20 cellular contexts compared by ENCODE assay signal in genomic region chr4:41594439-41594838, GRCh38. TPM values are rescaled to one million over a fixed set of nuclear protein-coding genes. Genes with fewer than 3 reads are reported as not detected.
A peak's percentile ranks its signal among the peaks of the same experiment; 100 is the strongest.
DNase-seq lines count a peak whose midpoint lies in the region; ATAC-seq and TF ChIP-seq lines count a peak whose summit lies in the region.
"Had no signal": no experiment of that assay in that cellular context is flagged by ENCODE, and none has a peak within 500 bp of the region (broad histone marks: within the 10 kb centered on the region; RNA-seq: fewer than 3 reads in every experiment).

No MANE protein-coding gene starts in this region.

- H3K18ac ChIP-seq in H9 (ENCODE audit: insufficient read length, low read depth, low read length) = no peak overlapping the region

- no peak overlapping the region for H3K56ac ChIP-seq in H9 (ENCODE audit: insufficient read length, low read depth, low read length)

- H4K91ac ChIP-seq in H9 (ENCODE audit: insufficient read length, low read depth, low read length) = no peak overlapping the region

- DNase-seq in EH (ENCODE audit: low read depth) (peak; percentile 52), anterior cingulate cortex (lab: John Stamatoyannopoulos, UW) (peak in 49 of 58 donors; percentile 8 to 85 (median 48)), right cardiac atrium (peak; percentile 54 to 81 (median 65)), H9 (no peak), activated gamma-delta T cell treated with Interleukin-2 at 50 U/mL for 16 hours (no peak), DMS153 treated with DMSO at 0.1 percent for 48 hours (lab: John Stamatoyannopoulos, UW; ENCODE audit: unreplicated experiment) (no peak)
- DNase-seq: activated CD4-positive, alpha-beta T cell treated with anti-CD3 and anti-CD28 coated beads, Interleukin-2, amount 50 U/mL, for 1 hour; activated T-cell treated with anti-CD3 and anti-CD28 coated beads, Interleukin-2, amount 50 U/mL, for 1 hour; DMS153; foreskin melanocyte; immature natural killer cell; NCI-H1436; NCI-H510A treated with DMSO at 0.1 percent for 48 hours; SK-N-SH; stimulated activated CD4-positive, alpha-beta T cell treated with anti-CD3 and anti-CD28 coated beads, Interleukin-15, amount 100 ng/mL, for 24 hours; stimulated activated naive CD8-positive, alpha-beta T cell treated with anti-CD3 and anti-CD28 coated beads, Interleukin-15, amount 100 ng/mL, for 72 hours had no signal

- no peak overlapping the region for H2BK15ac ChIP-seq in H9 (ENCODE audit: low read depth, low read length)

- H3K79me1 ChIP-seq in H9 (ENCODE audit: insufficient read depth, low read depth, low read length, poor library complexity, severe bottlenecking) = no peaks in the 10 kb centered on the region

- no peak overlapping the region for H3K14ac ChIP-seq in H9 (ENCODE audit: insufficient read depth, low read length)

- H4K20me1 ChIP-seq in H9 (ENCODE audit: control insufficient read depth, insufficient read depth, insufficient read length) = no peaks in the 10 kb centered on the region

- peaks cover 3% of the 10 kb centered on the region for H3K27me3 Mint-ChIP-seq in H9 (ENCODE audit: low read depth)
- H3K27me3 Mint-ChIP-seq: central memory CD8-positive, alpha-beta T cell; stimulated activated naive CD8-positive, alpha-beta T cell treated with anti-CD3 and anti-CD28 coated beads, Interleukin-15, amount 100 ng/mL, for 72 hours had no signal

- H2BK12ac ChIP-seq in H9 (ENCODE audit: insufficient read length, low read depth, low read length) = no peak overlapping the region

- no peak overlapping the region for H3K4me2 ChIP-seq in H9 (ENCODE audit: insufficient read depth, insufficient read length, low read length)
- H3K4me2 ChIP-seq: SK-N-SH had no signal

- H3K27me3 ChIP-seq in right cardiac atrium (ENCODE audit: control insufficient read depth, insufficient read depth) (no peaks in the 10 kb centered on the region), rectal smooth muscle tissue (ENCODE audit: control insufficient read depth, insufficient read depth, low read length) (no peaks in the 10 kb centered on the region), H9 (ENCODE audit: insufficient read depth, low read length) (no peaks in the 10 kb centered on the region; the same call in 1 of the 2 replicates)

- H2AFZ ChIP-seq in H9 (ENCODE audit: low read length) = no peak overlapping the region

- H3K4me3 ChIP-seq in right cardiac atrium (ENCODE audit: low read length) (no peak overlapping the region), rectal smooth muscle tissue (ENCODE audit: low read length) (no peak overlapping the region)

- H2BK20ac ChIP-seq in H9 (ENCODE audit: low read depth, low read length, poor library complexity, severe bottlenecking) = no peak overlapping the region

- no peak overlapping the region for H3K23ac ChIP-seq in H9 (ENCODE audit: insufficient read length, low read depth, low read length)

- H2BK120ac ChIP-seq in H9 (ENCODE audit: low read depth, low read length, poor library complexity, severe bottlenecking) = no peak overlapping the region

- ATAC-seq in right cardiac atrium = peak; percentile 52 to 58
- ATAC-seq in GM19452 (IDR thresholded peaks at IDR 0.05; ENCODE audit: unreplicated experiment) = no peak
- ATAC-seq: stimulated activated naive CD8-positive, alpha-beta T cell treated with anti-CD3 and anti-CD28 coated beads, Interleukin-15, amount 100 ng/mL, for 72 hours had no signal

- H2BK5ac ChIP-seq in H9 (ENCODE audit: insufficient read length, low read length) = no peak overlapping the region

- H3K4me3 Mint-ChIP-seq in H9 = no peak overlapping the region
- H3K4me3 Mint-ChIP-seq: activated naive CD8-positive, alpha-beta T cell; central memory CD8-positive, alpha-beta T cell; immature natural killer cell; stimulated activated naive CD8-positive, alpha-beta T cell treated with anti-CD3 and anti-CD28 coated beads, Interleukin-15, amount 100 ng/mL, for 72 hours had no signal

- TF ChIP-seq CTCF in H9 (conservative IDR thresholded peaks at IDR 0.05) = no peak

- H3K4me1 ChIP-seq in right cardiac atrium (ENCODE audit: control insufficient read depth, insufficient read depth, low read length) = peaks cover 11% of the 10 kb centered on the region
- H3K4me1 ChIP-seq in rectal smooth muscle tissue (ENCODE audit: control insufficient read depth, insufficient read depth, low read length) = peaks cover 7% of the 10 kb centered on the region
- H3K4me1 ChIP-seq in H9 (ENCODE audit: insufficient read depth, low read length) = no peaks in the 10 kb centered on the region

- H4K5ac ChIP-seq in H9 (ENCODE audit: insufficient read length, low read depth, low read length) = no peak overlapping the region

- no peaks in the 10 kb centered on the region for H3K36me3 ChIP-seq in rectal smooth muscle tissue (ENCODE audit: control insufficient read depth, insufficient read depth, low read length)

- no peak overlapping the region for H3K27ac Mint-ChIP-seq in H9
- H3K27ac Mint-ChIP-seq: activated naive CD8-positive, alpha-beta T cell; immature natural killer cell; stimulated activated naive CD8-positive, alpha-beta T cell treated with anti-CD3 and anti-CD28 coated beads, Interleukin-15, amount 100 ng/mL, for 72 hours had no signal

- intact Hi-C loops in right cardiac atrium (cut with DNase I) = no loop called here

- no peaks in the 10 kb centered on the region for H3K9me3 Mint-ChIP-seq in H9
- H3K9me3 Mint-ChIP-seq: stimulated activated naive CD8-positive, alpha-beta T cell treated with anti-CD3 and anti-CD28 coated beads, Interleukin-15, amount 100 ng/mL, for 72 hours had no signal

- no peaks in the 10 kb centered on the region for H3K9me3 ChIP-seq in right cardiac atrium (ENCODE audit: control insufficient read depth, low read length)
- no peaks in the 10 kb centered on the region for H3K9me3 ChIP-seq in H9 (ENCODE audit: control insufficient read depth, low read depth, low read length)
- H3K9me3 ChIP-seq: SK-N-SH had no signal

- H3K4me1 Mint-ChIP-seq in H9 = peaks cover 6 to 7% of the 10 kb centered on the region in 2 experiments
- H3K4me1 Mint-ChIP-seq: central memory CD8-positive, alpha-beta T cell; immature natural killer cell; stimulated activated naive CD8-positive, alpha-beta T cell treated with anti-CD3 and anti-CD28 coated beads, Interleukin-15, amount 100 ng/mL, for 72 hours had no signal

- H3K23me2 ChIP-seq in H9 (ENCODE audit: insufficient read length, low read depth, low read length, poor library complexity, severe bottlenecking) = no peaks in the 10 kb centered on the region

- no peak overlapping the region for H2AK5ac ChIP-seq in H9 (ENCODE audit: insufficient read length, low read length)

- no peaks in the 10 kb centered on the region for H3K36me3 Mint-ChIP-seq in H9 (ENCODE audit: insufficient read depth in 1 of 3, low read depth in 3 of 3)
- H3K36me3 Mint-ChIP-seq: activated naive CD8-positive, alpha-beta T cell; immature natural killer cell had no signal

- no peak overlapping the region for H3K27ac ChIP-seq in right cardiac atrium (ENCODE audit: low read length)
- peak overlapping the region; percentile 2 for H3K27ac ChIP-seq in rectal smooth muscle tissue (ENCODE audit: low read depth, low read length)
- no peak overlapping the region for H3K27ac ChIP-seq in H9 (ENCODE audit: insufficient read length, low read depth, low read length)

- no peak overlapping the region for H3K9ac ChIP-seq in rectal smooth muscle tissue (ENCODE audit: low read length)
- H3K9ac ChIP-seq in H9 (ENCODE audit: extremely low read depth, insufficient read length, low read length) = no peak overlapping the region
- H3K9ac ChIP-seq: SK-N-SH had no signal

- no peak overlapping the region for H4K8ac ChIP-seq in H9 (replicated peaks; ENCODE audit: insufficient read length, low read depth, low read length)

- WGBS in right cardiac atrium = 46% methylated on average over 3 of the region's 3 CpGs
- WGBS in H9 (ENCODE audit: extremely low coverage, insufficient read length, low lambda C conversion rate) = no CpG with 5 or more reads among the region's 3 CpGs

- H3K4ac ChIP-seq in H9 (ENCODE audit: low read depth, low read length) = no peak overlapping the region

- no peaks in the 10 kb centered on the region for H3K79me2 ChIP-seq in H9 (ENCODE audit: insufficient read depth, low read length)

- no peak overlapping the region for H3T11ph ChIP-seq in H9 (ENCODE audit: low read length)

RNA-seq across cellular contexts. Expression of gene LIMCH1, which starts 56.5 kb away (rescaled TPM):
- total RNA-seq in right cardiac atrium (100 to 1,000 TPM; 157 to 248 (median 198) TPM), H9 (2021) (3.3 and 4.0 TPM in 2 replicates)
- polyA plus RNA-seq in right cardiac atrium = 43.3 TPM
- polyA plus RNA-seq: immature natural killer cell had no signal

Comparison
In these comparisons a context has a peak if more than half of its experiments do, and no peak if none do; other contexts are left out.
1. DNase-seq: peak in EH (single experiment), anterior cingulate cortex (49 of 58) and right cardiac atrium (3 of 3); none in H9 (single experiment), activated gamma-delta T cell treated with Interleukin-2 at 50 U/mL for 16 hours (single experiment) and DMS153 treated with DMSO at 0.1 percent for 48 hours (single experiment).
2. RNA of gene LIMCH1, which starts 56.5 kb away (total RNA-seq): 157 to 248 TPM in right cardiac atrium; 3.3 to 4.0 TPM in H9; every median in the first group is over 10 times any median in the second.